Comparison of ENCODE assay signal across 25 cellular contexts in genomic region chr13:91200486-91200885, GRCh38.
DNase-seq lines count a peak whose midpoint lies in the region; ATAC-seq and TF ChIP-seq lines count a peak whose summit lies in the region.
"Had no signal": no experiment of that assay in that cellular context is flagged by ENCODE, and none has a peak within 500 bp of the region (broad histone marks: within the 10 kb centered on the region; RNA-seq: fewer than 3 reads in every experiment).

No MANE protein-coding gene starts in this region.

- H4K8ac ChIP-seq in mesendoderm (ENCODE audit: low read depth, low read length) = no peak overlapping the region

- H4K20me1 ChIP-seq in SK-N-SH (ENCODE audit: insufficient read depth) (no peaks in the 10 kb centered on the region), neural progenitor cell (ENCODE audit: low read depth) (no peaks in the 10 kb centered on the region)
- H4K20me1 ChIP-seq: BLaER1 treated with 17β-estradiol and CSF1 and Interleukin-3, amounts not matched to agents 10 nM and 100 nM had no signal

- H3K27me3 ChIP-seq in SK-N-SH (ENCODE audit: insufficient read depth) = no peaks in the 10 kb centered on the region
- no peaks in the 10 kb centered on the region for H3K27me3 ChIP-seq in mesendoderm (ENCODE audit: insufficient read depth, low read length, poor library complexity)
- no peaks in the 10 kb centered on the region for H3K27me3 ChIP-seq in neural progenitor cell
- H3K27me3 ChIP-seq: BE2C; BLaER1 treated with 17β-estradiol and CSF1 and Interleukin-3, amounts not matched to agents 10 nM and 100 nM had no signal

- H3K9me2 ChIP-seq in SK-N-SH = no peaks in the 10 kb centered on the region

- no peaks in the 10 kb centered on the region for H3K79me2 ChIP-seq in SK-N-SH (ENCODE audit: insufficient read depth)
- H3K79me2 ChIP-seq in mesendoderm (ENCODE audit: control insufficient read depth, insufficient read depth, low read length) = no peaks in the 10 kb centered on the region
- no peaks in the 10 kb centered on the region for H3K79me2 ChIP-seq in neural progenitor cell (ENCODE audit: low read depth)

- peaks cover 32% of the 10 kb centered on the region for H3K4me1 Mint-ChIP-seq in neural progenitor cell
- H3K4me1 Mint-ChIP-seq: CD8-positive, alpha-beta memory T cell had no signal

- CTCF ChIA-PET in SK-N-SH (lab: Yijun Ruan, JAX) = interaction anchor here (1.7 kb wide), 1 partner anchor 15 kb away, joined by 4 read pairs; no protein-coding TSS in a partner anchor

- H3K18ac ChIP-seq in mesendoderm (ENCODE audit: low read length) = peak overlapping the region; percentile 75

- no peak for ATAC-seq in SK-N-SH treated with all-trans-retinoic acid at 6 μM for 48 hours
- ATAC-seq in GM18909 (IDR thresholded peaks at IDR 0.05; ENCODE audit: poor library complexity, unreplicated experiment) = no peak
- ATAC-seq: A549, GM12878 had no signal

- H3K4me1 ChIP-seq in SK-N-SH (ENCODE audit: control insufficient read depth in 1 of 2, insufficient read depth in 2 of 2, low read depth in 1 of 2, low read length in 1 of 2) (no peaks in the 10 kb centered on the region), mesendoderm (ENCODE audit: control insufficient read depth, low read depth, low read length) (peaks cover 9% of the 10 kb centered on the region), neural progenitor cell (peaks cover 34% of the 10 kb centered on the region)
- H3K4me1 ChIP-seq: A549; BE2C; BLaER1 treated with 17β-estradiol and CSF1 and Interleukin-3, amounts not matched to agents 10 nM and 100 nM had no signal

- no peak overlapping the region for H3K4me2 ChIP-seq in SK-N-SH
- H3K4me2 ChIP-seq in mesendoderm (ENCODE audit: low read length) = no peak overlapping the region
- H3K4me2 ChIP-seq in neural progenitor cell = no peak overlapping the region
- H3K4me2 ChIP-seq: A549; BLaER1 treated with 17β-estradiol and CSF1 and Interleukin-3, amounts not matched to agents 10 nM and 100 nM had no signal

- H3K4me3 ChIP-seq in SK-N-SH (ENCODE audit: low read depth in 2 of 2, low read length in 1 of 2) = no peak overlapping the region
- H3K4me3 ChIP-seq in mesendoderm (ENCODE audit: low read length) = no peak overlapping the region
- no peak overlapping the region for H3K4me3 ChIP-seq in neural progenitor cell
- H3K4me3 ChIP-seq: A549; BLaER1 treated with 17β-estradiol and CSF1 and Interleukin-3, amounts not matched to agents 10 nM and 100 nM; GM12878 had no signal

- no peaks in the 10 kb centered on the region for H3K36me3 ChIP-seq in SK-N-SH (replicated peaks in 1 of 2; ENCODE audit: control insufficient read depth in 1 of 2, insufficient read depth in 2 of 2, low read length in 1 of 2)
- no peaks in the 10 kb centered on the region for H3K36me3 ChIP-seq in mesendoderm (ENCODE audit: control insufficient read depth, insufficient read depth, low read length)
- no peaks in the 10 kb centered on the region for H3K36me3 ChIP-seq in neural progenitor cell
- H3K36me3 ChIP-seq: BE2C; BLaER1 treated with 17β-estradiol and CSF1 and Interleukin-3, amounts not matched to agents 10 nM and 100 nM had no signal

- peaks cover under 1% of the 10 kb centered on the region for H3K9me3 Mint-ChIP-seq in neural progenitor cell
- H3K9me3 Mint-ChIP-seq: CD14-positive monocyte; CD4-positive, alpha-beta T cell; CD8-positive, alpha-beta memory T cell had no signal

- no peak overlapping the region for H3K23ac ChIP-seq in mesendoderm (ENCODE audit: low read length)

- H3K79me1 ChIP-seq in mesendoderm (ENCODE audit: low read length) = no peaks in the 10 kb centered on the region

- no peak overlapping the region for H3K56ac ChIP-seq in mesendoderm (ENCODE audit: low read length)

- H2AK5ac ChIP-seq in mesendoderm (ENCODE audit: low read length) = peak overlapping the region; percentile 20

- no peaks in the 10 kb centered on the region for H3K9me3 ChIP-seq in SK-N-SH
- H3K9me3 ChIP-seq in neural progenitor cell (ENCODE audit: low read depth) = no peaks in the 10 kb centered on the region
- H3K9me3 ChIP-seq: A549; BE2C; BLaER1 treated with 17β-estradiol and CSF1 and Interleukin-3, amounts not matched to agents 10 nM and 100 nM had no signal

- H2BK15ac ChIP-seq in mesendoderm (replicated peaks; ENCODE audit: low read depth) = no peak overlapping the region

- TF ChIP-seq EP300 in SK-N-SH (IDR thresholded peaks at IDR 0.05; ENCODE audit: borderline replicate concordance in 1 of 2, low read depth in 1 of 2, low read length in 1 of 2) = no peak

- no peak overlapping the region for H2AFZ ChIP-seq in SK-N-SH (ENCODE audit: low read depth)
- H2AFZ ChIP-seq in neural progenitor cell (replicated peaks) = peak overlapping the region; percentile 73

- POLR2A ChIA-PET in SK-N-SH (lab: Yijun Ruan, JAX) = no interaction called here

- WGBS in SK-N-SH (ENCODE audit: low lambda C conversion rate) = 80% methylated on average over 3 of the region's 3 CpGs
- no CpG with 5 or more reads among the region's 3 CpGs for WGBS in mesendoderm (ENCODE audit: extremely low coverage, insufficient coverage, low lambda C conversion rate)

- no peaks in the 10 kb centered on the region for H3K27me3 Mint-ChIP-seq in neural progenitor cell (ENCODE audit: insufficient read depth, low read depth)

- TF ChIP-seq RAD21 in SK-N-SH (IDR thresholded peaks at IDR 0.05; ENCODE audit: low read length) = no peak

- no peak for TF ChIP-seq CTCF in SK-N-SH (IDR thresholded peaks at IDR 0.05)
- no peak for TF ChIP-seq CTCF in neural progenitor cell (IDR thresholded peaks at IDR 0.05)

- no peaks in the 10 kb centered on the region for H3F3A ChIP-seq in SK-N-SH (replicated peaks; ENCODE audit: insufficient read depth)
- H3F3A ChIP-seq in neural progenitor cell (ENCODE audit: low read depth) = no peaks in the 10 kb centered on the region

- H3K4me3 Mint-ChIP-seq in neural progenitor cell = no peak overlapping the region
- H3K4me3 Mint-ChIP-seq: CD14-positive monocyte; CD4-positive, alpha-beta T cell; CD8-positive, alpha-beta memory T cell had no signal

- H2BK120ac ChIP-seq in mesendoderm (ENCODE audit: low read depth, low read length) = peak overlapping the region; percentile 28

- H2BK5ac ChIP-seq in mesendoderm (ENCODE audit: low read length) = no peak overlapping the region

- H3K27ac Mint-ChIP-seq in neural progenitor cell = peak overlapping the region; percentile 27
- H3K27ac Mint-ChIP-seq: CD14-positive monocyte; CD4-positive, alpha-beta T cell; CD8-positive, alpha-beta memory T cell had no signal

- no peak overlapping the region for H4K5ac ChIP-seq in mesendoderm (ENCODE audit: low read length)

- no peak overlapping the region for H3K9ac ChIP-seq in SK-N-SH
- H3K9ac ChIP-seq in mesendoderm (ENCODE audit: low read length) = no peak overlapping the region
- no peak overlapping the region for H3K9ac ChIP-seq in neural progenitor cell
- H3K9ac ChIP-seq: BLaER1 treated with 17β-estradiol and CSF1 and Interleukin-3, amounts not matched to agents 10 nM and 100 nM had no signal

- DNase-seq in SK-N-SH = no peak
- DNase-seq in SK-N-DZ (ENCODE audit: low spot score) = peak; percentile 94
- peak; percentile 79 for DNase-seq in mesendoderm
- DNase-seq in neural progenitor cell (ENCODE audit: low spot score) = no peak
- no peak for DNase-seq in OCI-M2 (lab: John Stamatoyannopoulos, UW; ENCODE audit: unreplicated experiment)
- DNase-seq in NCI-H1092 (lab: John Stamatoyannopoulos, UW) = no peak
- DNase-seq: 8988T; ACHN; AML-193; BE2C; CD4-positive, alpha-beta T cell; CD8-positive, alpha-beta memory T cell; DMS 273 treated with DMSO at 0.1 percent for 48 hours; DMS79; EL; GDM1; GOT3; H7; HCEC 1CT had no signal

- H3K27ac ChIP-seq in SK-N-SH (ENCODE audit: low read depth in 2 of 2, low read length in 1 of 2) = no peak overlapping the region
- H3K27ac ChIP-seq in mesendoderm (ENCODE audit: low read depth, low read length) = no peak overlapping the region
- H3K27ac ChIP-seq in neural progenitor cell = no peak overlapping the region
- H3K27ac ChIP-seq: A549; BLaER1 treated with 17β-estradiol and CSF1 and Interleukin-3, amounts not matched to agents 10 nM and 100 nM had no signal

- H3K36me3 Mint-ChIP-seq in neural progenitor cell = peaks cover 2% of the 10 kb centered on the region
- H3K36me3 Mint-ChIP-seq: CD14-positive monocyte; CD8-positive, alpha-beta memory T cell had no signal

- H3K4ac ChIP-seq in mesendoderm (ENCODE audit: low read depth, low read length) = no peak overlapping the region

TF ChIP-seq in SK-N-SH, 30 proteins besides CTCF, POLR2A, EP300 and RAD21 (continues in another document):
- TF ChIP-seq JUND (IDR thresholded peaks at IDR 0.05) = no peak
- TF ChIP-seq PBX3 (IDR thresholded peaks at IDR 0.05) = no peak
- TF ChIP-seq MAX (IDR thresholded peaks at IDR 0.05; ENCODE audit: low read depth) = no peak
- no peak for TF ChIP-seq FOXM1 (IDR thresholded peaks at IDR 0.05; ENCODE audit: low read depth)

TF ChIP-seq in SK-N-SH treated with all-trans-retinoic acid at 6 μM for 48 hours, 23 proteins besides CTCF, POLR2A, EP300 and RAD21:
- TF ChIP-seq OSR1 (CRISPR knock-in tag; IDR thresholded peaks at IDR 0.05) (no peak), ESRRG (CRISPR knock-in tag; IDR thresholded peaks at IDR 0.05) (no peak), ARNTL (CRISPR knock-in tag; IDR thresholded peaks at IDR 0.05; ENCODE audit: borderline replicate concordance, low read depth) (no peak), ISL1 (CRISPR knock-in tag; IDR thresholded peaks at IDR 0.05) (no peak), SNAI2 (CRISPR knock-in tag; IDR thresholded peaks at IDR 0.05) (no peak), POU6F1 (CRISPR knock-in tag; IDR thresholded peaks at IDR 0.05; ENCODE audit: borderline replicate concordance, low read depth) (no peak)
TF ChIP-seq in SK-N-SH treated with all-trans-retinoic acid at 6 μM for 48 hours: peak in this region for 0.

Comparison
In these comparisons a context has a peak if more than half of its experiments do, and no peak if none do; other contexts are left out.
1. DNase-seq: peak in SK-N-DZ (single experiment) and mesendoderm (single experiment); none in SK-N-SH (single experiment), neural progenitor cell (single experiment), OCI-M2 (single experiment) and NCI-H1092 (single experiment).